ENCODE assay signal across 14 cellular contexts in genomic region chr16:17591655-17592405, GRCh38.
A peak's percentile ranks its signal among the peaks of the same experiment; 100 is the strongest.
DNase-seq lines count a peak whose midpoint lies in the region; ATAC-seq, FAIRE-seq and TF ChIP-seq lines count a peak whose summit lies in the region.
"Had no signal": no experiment of that assay in that cellular context is flagged by ENCODE, and none has a peak within 500 bp of the region (broad histone marks: within the 10 kb centered on the region; RNA-seq: fewer than 3 reads in every experiment).

No MANE protein-coding gene starts in this region.

- no peak overlapping the region for H3K4me3 ChIP-seq in K562
- no peak overlapping the region for H3K4me3 ChIP-seq in suprapubic skin
- H3K4me3 ChIP-seq: vagina had no signal

- H3K4me2 ChIP-seq in K562 (ENCODE audit: insufficient read depth, low read length) = peak overlapping the region; percentile 56; the same call in 1 of the 2 replicates

- intact Hi-C loops in K562 (cut with micrococcal nuclease) = no loop called here

- H3K27me3 ChIP-seq in K562 (ENCODE audit: control insufficient read depth in 2 of 2, insufficient read depth in 2 of 2, low read length in 2 of 2) (peaks cover 0 to 4% of the 10 kb centered on the region in 2 experiments; a peak in 1 of 5 replicates), suprapubic skin (no peaks in the 10 kb centered on the region)
- H3K27me3 ChIP-seq: vagina had no signal

- no peak for FAIRE-seq in K562 (lab: Jason Lieb, UNC)

- TF ChIP-seq RAD21 in K562 (CRISPR knock-in tag; conservative IDR thresholded peaks at IDR 0.05 in 1 of 2, IDR thresholded peaks at IDR 0.05 in 1 of 2) = no peak

- no peaks in the 10 kb centered on the region for H3K4me1 Mint-ChIP-seq in T-helper 1 cell treated with Interleukin-12 subunit alpha and Interleukin-12 subunit beta and Interleukin-4 antibody, amounts not matched to agents 30 μg/mL and 1 μg/mL, for 36 hours (ENCODE audit: low read depth)

- 3% methylated on average over 12 of the region's 12 CpGs for WGBS in K562 (ENCODE audit: insufficient coverage, low coverage, missing lambda C conversion rate)
- 66% methylated on average over 12 of the region's 12 CpGs for WGBS in suprapubic skin

- H3K27me3 Mint-ChIP-seq in T-helper 1 cell treated with Interleukin-12 subunit alpha and Interleukin-12 subunit beta and Interleukin-4 antibody, amounts not matched to agents 30 μg/mL and 1 μg/mL, for 36 hours (ENCODE audit: low read depth) = no peaks in the 10 kb centered on the region

- no peak overlapping the region for H3K27ac ChIP-seq in K562 (ENCODE audit: extremely low read depth, low read depth, low read length)
- H3K27ac ChIP-seq in suprapubic skin = peak overlapping the region; percentile 25
- H3K27ac ChIP-seq: vagina had no signal

- ATAC-seq in K562 (peak; percentile 52; the same call in 2 of the 3 replicates), HG03520 (IDR thresholded peaks at IDR 0.05; ENCODE audit: unreplicated experiment) (no peak)

- H3K4me3 Mint-ChIP-seq in T-helper 1 cell treated with Interleukin-12 subunit alpha and Interleukin-12 subunit beta and Interleukin-4 antibody, amounts not matched to agents 30 μg/mL and 1 μg/mL, for 36 hours = no peak overlapping the region

- peak overlapping the region; percentile 75 for H3K27ac Mint-ChIP-seq in T-helper 1 cell treated with Interleukin-12 subunit alpha and Interleukin-12 subunit beta and Interleukin-4 antibody, amounts not matched to agents 30 μg/mL and 1 μg/mL, for 36 hours
- H3K27ac Mint-ChIP-seq: progenitor cell of endocrine pancreas had no signal

- CTCF ChIA-PET in K562 (lab: Yijun Ruan, JAX; ENCODE audit: low intra/inter-chr PET ratio) = no interaction called here

- no peak overlapping the region for H3K9ac ChIP-seq in K562 (ENCODE audit: insufficient read depth in 1 of 2, low read depth in 2 of 2, low read length in 2 of 2)

- peak; percentile 5 for DNase-seq in stimulated activated CD4-positive, alpha-beta T cell treated with anti-CD3 and anti-CD28 coated beads, Interleukin-15, amount 100 ng/mL, for 24 hours
- DNase-seq in stimulated activated CD4-positive, alpha-beta T cell treated with anti-CD3 and anti-CD28 coated beads, Interleukin-1b, Interleukin-23, amount 100 ng/mL, for 48 hours = no peak
- DNase-seq in K562 (ENCODE audit: extremely low read depth in 1 of 4, low spot score in 3 of 4) (peak in 1 of 4 experiments; percentile 6), suprapubic skin (ENCODE audit: low spot score in 2 of 2) (no peak), NCI-H2081 treated with DMSO at 0.1 percent for 48 hours (lab: John Stamatoyannopoulos, UW) (no peak), NOMO-1 (lab: John Stamatoyannopoulos, UW; ENCODE audit: unreplicated experiment in 2 of 2) (no peak)
- DNase-seq: DMS53, foreskin melanocyte, GOT3, NCI-H2171 treated with DMSO at 0.1 percent for 48 hours had no signal

- H3K9me3 ChIP-seq in K562 (replicated peaks; ENCODE audit: control insufficient read depth, insufficient read depth, low read depth, low read length) (no peaks in the 10 kb centered on the region), suprapubic skin (no peaks in the 10 kb centered on the region)
- H3K9me3 ChIP-seq: vagina had no signal

- TF ChIP-seq POLR2A in K562 (conservative IDR thresholded peaks at IDR 0.05) (no peak), suprapubic skin (IDR thresholded peaks at IDR 0.05) (no peak)

- H3K36me3 ChIP-seq in K562 (ENCODE audit: control insufficient read depth, insufficient read depth, low read length) (no peaks in the 10 kb centered on the region), suprapubic skin (no peaks in the 10 kb centered on the region)
- H3K36me3 ChIP-seq: vagina had no signal

- BruUV-seq in K562 (replicated peaks; lab: Mats Ljungman, UMichigan) = no TSS peak

- H2AFZ ChIP-seq in K562 (ENCODE audit: low read depth, low read length) = peak overlapping the region; percentile 7; the same call in 1 of the 2 replicates

- no peaks in the 10 kb centered on the region for H3K36me3 Mint-ChIP-seq in T-helper 1 cell treated with Interleukin-12 subunit alpha and Interleukin-12 subunit beta and Interleukin-4 antibody, amounts not matched to agents 30 μg/mL and 1 μg/mL, for 36 hours (ENCODE audit: low read depth)

- TF ChIP-seq CTCF in K562 (IDR thresholded peaks at IDR 0.05 in 2 of 3, conservative IDR thresholded peaks at IDR 0.05 in 1 of 3; ENCODE audit: insufficient read depth in 2 of 3, low read depth in 1 of 3, low read length in 3 of 3) = no peak
- no peak for TF ChIP-seq CTCF in suprapubic skin (IDR thresholded peaks at IDR 0.05)

- in situ Hi-C loops in K562 (cut with MboI) = no loop called here

- POLR2A ChIA-PET in K562 (lab: Yijun Ruan, JAX) = no interaction called here

- H3K9me1 ChIP-seq in K562 (ENCODE audit: control insufficient read depth, insufficient read depth, low read length) = no peaks in the 10 kb centered on the region

- H3K79me2 ChIP-seq in K562 (ENCODE audit: control insufficient read depth, insufficient read depth, low read length) = no peaks in the 10 kb centered on the region

- peaks cover 0 to 10% of the 10 kb centered on the region in 2 experiments; a peak in 2 of 5 replicates for H3K4me1 ChIP-seq in K562 (replicated peaks in 1 of 2; ENCODE audit: control insufficient read depth in 2 of 2, insufficient read depth in 2 of 2, low read length in 2 of 2)
- peaks cover 23% of the 10 kb centered on the region for H3K4me1 ChIP-seq in suprapubic skin
- H3K4me1 ChIP-seq: vagina had no signal

- H4K20me1 ChIP-seq in K562 (replicated peaks; ENCODE audit: control insufficient read depth, insufficient read depth, low read length) = no peaks in the 10 kb centered on the region; the same call in 1 of the 2 replicates

- peaks cover 9% of the 10 kb centered on the region for H3K9me3 Mint-ChIP-seq in T-helper 1 cell treated with Interleukin-12 subunit alpha and Interleukin-12 subunit beta and Interleukin-4 antibody, amounts not matched to agents 30 μg/mL and 1 μg/mL, for 36 hours

- TF ChIP-seq EP300 in K562 (IDR thresholded peaks at IDR 0.05; ENCODE audit: low read length) = no peak
- TF ChIP-seq EP300 in suprapubic skin (IDR thresholded peaks at IDR 0.05) = no peak

TF ChIP-seq in K562, 482 proteins besides CTCF, POLR2A, EP300 and RAD21 (continues in another document):
- peak; percentile 65; the same call in 1 of the 2 replicates for TF ChIP-seq ATF3 (IDR thresholded peaks at IDR 0.05)
- TF ChIP-seq ATF3 (CRISPR knock-in tag; conservative IDR thresholded peaks at IDR 0.05) = no peak
- TF ChIP-seq SREBF1 (IDR thresholded peaks at IDR 0.05; ENCODE audit: borderline replicate concordance, low read depth, low read length) = no peak
